ENCODE assay signal across 21 cellular contexts in the genomic region with DNA sequence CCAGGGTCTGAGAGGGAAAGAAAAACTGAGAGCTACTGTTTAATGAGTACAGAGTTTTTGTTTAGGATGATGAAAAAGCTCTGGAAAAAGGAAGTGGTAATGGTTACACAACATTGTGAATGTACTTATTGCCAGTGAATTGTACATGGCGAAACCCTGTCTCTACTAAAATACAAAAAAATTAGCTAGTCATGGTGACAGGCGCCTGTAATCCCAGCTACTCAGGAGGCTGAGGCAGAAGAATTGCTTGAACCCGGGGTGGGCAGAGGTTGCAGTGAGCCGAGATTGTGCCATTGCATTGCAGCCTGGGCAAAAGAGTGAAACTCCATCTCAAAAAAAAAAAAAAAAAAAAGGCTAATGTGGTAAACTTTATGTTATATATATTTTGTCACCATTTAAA.
DNase-seq lines count a peak whose midpoint lies in the region; ATAC-seq and TF ChIP-seq lines count a peak whose summit lies in the region.
"Had no signal": no experiment of that assay in that cellular context is flagged by ENCODE, and none has a peak within 500 bp of the region (broad histone marks: within the 10 kb centered on the region; RNA-seq: fewer than 3 reads in every experiment).

No MANE protein-coding gene starts in this region.

- TF ChIP-seq CTCF in heart left ventricle (IDR thresholded peaks at IDR 0.05) (no peak), fibroblast of pulmonary artery (IDR thresholded peaks at IDR 0.05; ENCODE audit: low read length, missing control alignments) (no peak), GM13977 (IDR thresholded peaks at IDR 0.05; ENCODE audit: extremely low read depth, insufficient read depth, missing control alignments) (no peak), left ventricle myocardium inferior (IDR thresholded peaks at IDR 0.05; ENCODE audit: borderline replicate concordance) (no peak)

- 86 to 96% (median 88%) methylated on average over 4 of the region's 4 CpGs for WGBS in heart left ventricle, 4 donors

- H3K4me3 Mint-ChIP-seq in effector memory CD8-positive, alpha-beta T cell: no peak overlapping the region
- H3K4me3 Mint-ChIP-seq: activated B cell treated with CpG ODN at 0.5 μM for 24 hours; activated CD8-positive, alpha-beta T cell treated with anti-CD3 and anti-CD28 coated beads for 36 hours; activated T-cell treated with anti-CD3 and anti-CD28 coated beads, Interleukin-2, amount 50 U/mL, for 4 hours; brain; natural killer cell treated with Interleukin-12 subunit alpha and Interleukin-12 subunit beta and Interleukin-15 and Interleukin-18, amount 100 ng/mL, for 72 hours had no signal

- peaks cover 3 to 8% of the 10 kb centered on the region in 2 donors for H3K4me1 Mint-ChIP-seq in effector memory CD8-positive, alpha-beta T cell (ENCODE audit: low read depth in 2 of 2)
- H3K4me1 Mint-ChIP-seq: brain had no signal

- no peak overlapping the region for H3K27ac Mint-ChIP-seq in effector memory CD8-positive, alpha-beta T cell
- H3K27ac Mint-ChIP-seq: activated B cell treated with CpG ODN at 0.5 μM for 24 hours; activated CD8-positive, alpha-beta T cell treated with anti-CD3 and anti-CD28 coated beads for 36 hours; brain; natural killer cell treated with Interleukin-12 subunit alpha and Interleukin-12 subunit beta and Interleukin-15 and Interleukin-18, amount 100 ng/mL, for 72 hours had no signal

- intact Hi-C loops in heart left ventricle (cut with DNase I): no loop called here
- intact Hi-C loops in left ventricle myocardium superior (cut with micrococcal nuclease): no loop called here
- intact Hi-C loops in left ventricle myocardium inferior (cut with micrococcal nuclease): no loop called here

- no peak for DNase-seq in heart left ventricle
- DNase-seq in left ventricle myocardium superior: no peak
- DNase-seq in SK-MEL-5 (ENCODE audit: low read depth, low spot score): peak; percentile 31
- peak; percentile 66 for DNase-seq in fibroblast of pulmonary artery (ENCODE audit: low read depth)
- DNase-seq in GM13977 (ENCODE audit: low spot score): no peak
- no peak for DNase-seq in left ventricle myocardium inferior
- DNase-seq in effector memory CD8-positive, alpha-beta T cell: no peak
- DNase-seq: activated B cell treated with CpG ODN at 0.5 μM for 24 hours; activated CD8-positive, alpha-beta T cell treated with anti-CD3 and anti-CD28 coated beads for 36 hours; activated naive CD4-positive, alpha-beta T cell treated with anti-CD3 and anti-CD28 coated beads, Interleukin-2, amount 50 U/mL, for 16 hours; activated T-cell treated with anti-CD3 and anti-CD28 coated beads, Interleukin-2, amount 50 U/mL, for 4 hours; dermis blood vessel endothelial cell; NCI-H1694; NCI-H2227 treated with DMSO at 0.1 percent for 48 hours; T-helper 2 cell had no signal

- no peaks in the 10 kb centered on the region for H3K27me3 Mint-ChIP-seq in effector memory CD8-positive, alpha-beta T cell
- H3K27me3 Mint-ChIP-seq: activated B cell treated with CpG ODN at 0.5 μM for 24 hours; activated CD8-positive, alpha-beta T cell treated with anti-CD3 and anti-CD28 coated beads for 36 hours; brain; natural killer cell treated with Interleukin-12 subunit alpha and Interleukin-12 subunit beta and Interleukin-15 and Interleukin-18, amount 100 ng/mL, for 72 hours had no signal

- H3K4me1 ChIP-seq in heart left ventricle (peaks cover 0 to 10% (median 0%) of the 10 kb centered on the region in 12 donors), left ventricle myocardium inferior (peaks cover 6% of the 10 kb centered on the region)

- peak in 3 of 4 donors; percentile 10 to 48 (median 30) for ATAC-seq in heart left ventricle
- no peak for ATAC-seq in left ventricle myocardium superior
- ATAC-seq in GM18868 (IDR thresholded peaks at IDR 0.05; ENCODE audit: unreplicated experiment): no peak
- no peak for ATAC-seq in effector memory CD8-positive, alpha-beta T cell (replicated peaks)
- ATAC-seq: activated CD8-positive, alpha-beta T cell treated with anti-CD3 and anti-CD28 coated beads for 36 hours; activated T-cell treated with anti-CD3 and anti-CD28 coated beads, Interleukin-2, amount 50 U/mL, for 4 hours; natural killer cell treated with Interleukin-12 subunit alpha and Interleukin-12 subunit beta and Interleukin-15 and Interleukin-18, amount 100 ng/mL, for 72 hours; Right ventricle myocardium inferior had no signal

- peaks cover 15% of the 10 kb centered on the region for H3K36me3 Mint-ChIP-seq in effector memory CD8-positive, alpha-beta T cell (ENCODE audit: insufficient read depth)

- H3K9me3 Mint-ChIP-seq in effector memory CD8-positive, alpha-beta T cell: no peaks in the 10 kb centered on the region
- H3K9me3 Mint-ChIP-seq: activated B cell treated with CpG ODN at 0.5 μM for 24 hours; activated CD8-positive, alpha-beta T cell treated with anti-CD3 and anti-CD28 coated beads for 36 hours; activated T-cell treated with anti-CD3 and anti-CD28 coated beads, Interleukin-2, amount 50 U/mL, for 4 hours; brain; natural killer cell treated with Interleukin-12 subunit alpha and Interleukin-12 subunit beta and Interleukin-15 and Interleukin-18, amount 100 ng/mL, for 72 hours had no signal

- no peak for TF ChIP-seq POLR2A in heart left ventricle (IDR thresholded peaks at IDR 0.05)

- H3K27me3 ChIP-seq in heart left ventricle (no peaks in the 10 kb centered on the region), left ventricle myocardium inferior (ENCODE audit: low read depth) (no peaks in the 10 kb centered on the region)

- H3K9me3 ChIP-seq in heart left ventricle: no peaks in the 10 kb centered on the region
- H3K9me3 ChIP-seq in left ventricle myocardium inferior (replicated peaks): no peaks in the 10 kb centered on the region

- peaks cover 0 to 70% (median 18%) of the 10 kb centered on the region in 9 donors for H3K36me3 ChIP-seq in heart left ventricle
- H3K36me3 ChIP-seq in left ventricle myocardium inferior: peaks cover 37% of the 10 kb centered on the region

- H3K27ac ChIP-seq in heart left ventricle: peak overlapping the region in 1 of 12 donors; percentile 12
- H3K27ac ChIP-seq in left ventricle myocardium inferior (replicated peaks): no peak overlapping the region
- H3K27ac ChIP-seq: C4-2B had no signal

- H3K4me3 ChIP-seq in heart left ventricle (no peak overlapping the region), fibroblast of pulmonary artery (replicated peaks; ENCODE audit: low read depth, low read length) (no peak overlapping the region), left ventricle myocardium inferior (no peak overlapping the region)
- H3K4me3 ChIP-seq: smooth muscle cell had no signal

- in situ Hi-C loops in SK-MEL-5 (cut with HindIII; ENCODE audit: low pct_unique_long_range_greater_than_20kb, low sequenced_read_pairs) (no loop called here), GM13977 (cut with MboI; ENCODE audit: low pct_unique_long_range_greater_than_20kb, low sequenced_read_pairs, unreplicated experiment) (no loop called here)

Comparison
In these comparisons a context has a peak if more than half of its experiments do, and no peak if none do; other contexts are left out.
1. ATAC-seq: peak in heart left ventricle (3 of 4); none in left ventricle myocardium superior (single experiment), GM18868 (single experiment) and effector memory CD8-positive, alpha-beta T cell (single experiment).
2. DNase-seq: peak in SK-MEL-5 (single experiment) and fibroblast of pulmonary artery (single experiment); none in heart left ventricle (0 of 5), left ventricle myocardium superior (single experiment), GM13977 (single experiment), left ventricle myocardium inferior (single experiment) and effector memory CD8-positive, alpha-beta T cell (0 of 3).